Comparison of ENCODE assay signal across 8 cellular contexts in the genomic region with DNA sequence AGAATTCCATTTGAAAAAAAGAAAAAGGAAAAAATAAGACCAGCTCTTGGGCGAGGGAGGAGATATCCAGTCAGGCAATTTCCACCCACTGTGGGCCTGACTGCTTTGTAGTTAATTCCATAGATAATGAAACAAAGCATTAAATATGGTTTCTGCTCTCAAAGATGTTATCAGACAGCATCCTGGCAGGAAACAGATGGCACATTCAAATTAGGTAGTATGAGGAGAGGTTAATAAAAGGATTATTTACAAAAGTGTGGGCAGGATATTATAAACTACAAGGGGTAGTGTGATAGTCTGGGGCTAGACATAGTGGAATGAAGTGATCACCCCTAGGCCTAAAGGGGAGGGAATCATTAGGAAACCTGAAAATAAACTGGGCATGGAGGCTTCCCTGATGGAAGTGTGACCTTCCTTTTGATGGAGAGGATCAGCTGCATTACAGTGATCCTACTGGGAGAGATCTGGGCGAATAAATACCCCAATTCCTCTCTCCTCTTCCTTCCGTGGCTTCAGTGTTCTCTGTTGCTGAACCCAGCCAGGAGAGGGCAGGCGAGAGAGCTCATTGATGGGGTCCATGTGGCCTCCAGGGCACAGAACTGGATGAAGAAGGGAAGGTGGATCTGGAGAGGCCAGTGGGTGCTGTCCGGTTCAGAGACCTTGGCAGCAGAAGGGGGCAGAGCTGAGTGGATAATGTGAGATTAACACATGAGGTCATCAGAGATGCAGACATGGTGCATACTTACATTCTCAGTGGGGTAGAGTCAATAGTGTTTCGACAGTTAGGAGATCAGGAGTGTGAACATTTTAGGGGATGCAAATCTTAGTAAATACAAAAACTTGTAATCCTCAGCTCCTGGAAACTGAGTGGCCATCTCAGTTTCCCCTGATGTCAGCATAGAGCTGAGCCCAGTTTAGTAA.
DNase-seq lines count a peak whose midpoint lies in the region; ATAC-seq and TF ChIP-seq lines count a peak whose summit lies in the region.

No MANE protein-coding gene starts in this region.

- H3K4me1 Mint-ChIP-seq in Calu3 (ENCODE audit: low read depth, unreplicated experiment): no peaks in the 10 kb centered on the region

- no peak overlapping the region for H3K4me3 ChIP-seq in LNCaP clone FGC (ENCODE audit: low read depth, low read length)

- H3K27ac ChIP-seq in VCaP: no peak overlapping the region

- H3K27me3 Mint-ChIP-seq in Calu3 (ENCODE audit: unreplicated experiment): peaks cover 43% of the 10 kb centered on the region

- no peaks in the 10 kb centered on the region for H3K36me3 Mint-ChIP-seq in Calu3 (ENCODE audit: insufficient read depth, unreplicated experiment)

- intact Hi-C loops in Calu3 (cut with micrococcal nuclease; ENCODE audit: unreplicated experiment): loop anchor here (1.0 to 2.0 kb wide), 4 partner anchors 371 to 1064 kb away; no protein-coding TSS in a partner anchor

- no TSS peak for BruUV-seq in Calu3 (replicated peaks; lab: Mats Ljungman, UMichigan)

- H3K27ac Mint-ChIP-seq in Calu3 (ENCODE audit: unreplicated experiment): no peak overlapping the region

- CTCF ChIA-PET in Calu3 (lab: Charles Lee): interaction anchor here (0.5 to 1.4 kb wide), 4 partner anchors 19 to 736 kb away, joined by 3 to 8 read pairs (median 4); no protein-coding TSS in a partner anchor

- H3K9me3 Mint-ChIP-seq in Calu3 (ENCODE audit: low read depth, unreplicated experiment): no peaks in the 10 kb centered on the region

- H3K4me3 Mint-ChIP-seq in Calu3 (ENCODE audit: low read depth, unreplicated experiment): no peak overlapping the region

- DNase-seq in Calu3 (peak; percentile 73), LNCaP clone FGC (ENCODE audit: low read depth) (peak; percentile 3), inferior parietal cortex (ENCODE audit: extremely low spot score) (peak; percentile 43)
- no peak for DNase-seq in stimulated activated naive CD8-positive, alpha-beta T cell treated with anti-CD3 and anti-CD28 coated beads, Interleukin-15, Interleukin-2, amounts not matched to agents 100 U/mL and 50 U/mL, for 24 hours

- TF ChIP-seq CTCF in Calu3 (IDR thresholded peaks at IDR 0.05; ENCODE audit: unreplicated experiment): peak; percentile 83
- TF ChIP-seq CTCF in LNCaP clone FGC (IDR thresholded peaks at IDR 0.05; ENCODE audit: control insufficient read depth, extremely low read depth, insufficient read depth): peak; percentile 77
- TF ChIP-seq CTCF in VCaP (conservative IDR thresholded peaks at IDR 0.05): peak; percentile 24; the same call in 1 of the 2 replicates

- ATAC-seq in GM19043 (IDR thresholded peaks at IDR 0.05; ENCODE audit: low read depth, unreplicated experiment) (peak; percentile 49), HG03565 (IDR thresholded peaks at IDR 0.05; ENCODE audit: unreplicated experiment) (no peak), HG02938 (IDR thresholded peaks at IDR 0.05; ENCODE audit: unreplicated experiment) (no peak)
- ATAC-seq in stimulated activated naive CD8-positive, alpha-beta T cell treated with anti-CD3 and anti-CD28 coated beads, Interleukin-15, Interleukin-2, amounts not matched to agents 100 U/mL and 50 U/mL, for 24 hours: no peak

Comparison
In these comparisons a context has a peak if more than half of its experiments do, and no peak if none do; other contexts are left out.
1. CTCF ChIP-seq: peak in every context shown above with its lines; median percentile 83 in Calu3; 77 in LNCaP clone FGC; 24 in VCaP.